8 cellular contexts compared by ENCODE assay signal in the genomic region with DNA sequence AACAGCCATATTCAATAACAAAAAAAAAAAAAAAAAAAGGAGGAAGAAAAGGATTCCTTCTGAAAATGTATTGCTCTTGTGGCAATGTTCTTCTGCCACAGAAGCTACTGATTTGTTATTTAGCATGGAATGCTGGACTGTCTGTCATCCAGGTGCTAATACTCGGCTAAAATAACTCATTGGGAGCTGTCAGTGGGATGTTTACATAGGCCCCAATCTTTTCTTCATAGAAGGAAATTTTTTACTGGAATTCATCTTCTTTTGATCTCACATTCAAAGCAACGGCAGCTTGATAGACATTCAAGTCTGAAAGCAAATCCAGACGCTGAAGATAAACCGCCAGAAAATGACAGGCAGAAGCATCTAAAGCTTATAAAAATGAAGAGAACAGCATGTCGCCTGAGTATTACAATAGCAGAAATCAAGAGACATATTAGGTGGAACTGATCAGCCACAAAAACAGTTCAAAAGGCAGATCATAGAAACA.
DNase-seq lines count a peak whose midpoint lies in the region; ATAC-seq, FAIRE-seq and TF ChIP-seq lines count a peak whose summit lies in the region.

No MANE protein-coding gene starts in this region.

- ATAC-seq in gastrocnemius medialis = no peak

- peak in 1 of 2 experiments; percentile 36 for DNase-seq in Caco-2
- no peak for DNase-seq in Peyer's patch
- no peak for DNase-seq in epithelial cell of prostate (ENCODE audit: low read depth, low spot score)
- no peak for DNase-seq in gastrocnemius medialis
- no peak for DNase-seq in NCI-H82 (lab: John Stamatoyannopoulos, UW)
- no peak for DNase-seq in NCI-H2196 treated with DMSO at 0.1 percent for 48 hours (lab: John Stamatoyannopoulos, UW; ENCODE audit: unreplicated experiment)
- DNase-seq in foreskin melanocyte = no peak
- no peak for DNase-seq in HTR-8/SVneo (ENCODE audit: insufficient read length, low spot score)

- in situ Hi-C loops in gastrocnemius medialis (cut with MboI; ENCODE audit: low sequenced_read_pairs in 4 of 4) = loop anchor here in 1 of 4 donors (25.0 kb wide), 1 partner anchor 456 kb away; the partner anchor contains the start of gene FOXP1

- FAIRE-seq in HTR-8/SVneo (lab: Jason Lieb, UNC) = no peak

- POLR2A ChIA-PET in Caco-2 (lab: Charles Lee) = interaction anchor here (0.6 to 1.4 kb wide), 5 partner anchors 10 to 179 kb away, joined by 3 to 7 read pairs (median 5); no protein-coding TSS in a partner anchor

- CTCF ChIA-PET in Caco-2 (lab: Charles Lee) = interaction anchor here (0.6 kb wide), 1 partner anchor 45 kb away, joined by 4 read pairs; no protein-coding TSS in a partner anchor

- H3K36me3 Mint-ChIP-seq in Caco-2 (ENCODE audit: insufficient read depth, unreplicated experiment) = peaks cover 8% of the 10 kb centered on the region

- H3K27me3 ChIP-seq in Caco-2 (replicated peaks; ENCODE audit: control insufficient read depth, insufficient read depth, low read length) (no peaks in the 10 kb centered on the region), Peyer's patch (no peaks in the 10 kb centered on the region), gastrocnemius medialis (no peaks in the 10 kb centered on the region)

- H3K9me3 ChIP-seq in Caco-2 = no peaks in the 10 kb centered on the region
- no peaks in the 10 kb centered on the region for H3K9me3 ChIP-seq in Peyer's patch
- no peaks in the 10 kb centered on the region for H3K9me3 ChIP-seq in gastrocnemius medialis

- peak overlapping the region; percentile 85 to 93 (median 89) for H3K27ac ChIP-seq in Peyer's patch
- H3K27ac ChIP-seq in epithelial cell of prostate = peak overlapping the region; percentile 59
- peak overlapping the region; percentile 61 to 78 (median 71) for H3K27ac ChIP-seq in gastrocnemius medialis

- intact Hi-C loops in Caco-2 (cut with micrococcal nuclease; ENCODE audit: unreplicated experiment) = loop anchor here (1.0 to 2.0 kb wide), 8 partner anchors 22 to 173 kb away; no protein-coding TSS in a partner anchor
- intact Hi-C loops in gastrocnemius medialis (cut with DNase I; ENCODE audit: low total_unique reads) = loop anchor here (5.0 kb wide), 1 partner anchor 64 kb away; no protein-coding TSS in a partner anchor

- H3K27ac Mint-ChIP-seq in Caco-2 (ENCODE audit: unreplicated experiment) = peak overlapping the region; percentile 83

- no TSS peak for BruUV-seq in Caco-2 (replicated peaks; lab: Mats Ljungman, UMichigan)

- H3K4me3 Mint-ChIP-seq in Caco-2 (ENCODE audit: unreplicated experiment) = peak overlapping the region; percentile 94

- H3K9me3 Mint-ChIP-seq in Caco-2 (ENCODE audit: unreplicated experiment) = no peaks in the 10 kb centered on the region

- H3K27me3 Mint-ChIP-seq in Caco-2 (ENCODE audit: insufficient read depth, unreplicated experiment) = no peaks in the 10 kb centered on the region

- H3K4me3 ChIP-seq in Caco-2 (ENCODE audit: low read depth, low read length) = no peak overlapping the region; the same call in 1 of the 2 replicates
- H3K4me3 ChIP-seq in Peyer's patch = peak overlapping the region in 1 of 4 donors; percentile 62
- H3K4me3 ChIP-seq in gastrocnemius medialis = peak overlapping the region in 2 of 4 donors; percentile 57 to 69

- TF ChIP-seq POLR2A in Peyer's patch (IDR thresholded peaks at IDR 0.05) (no peak), gastrocnemius medialis (IDR thresholded peaks at IDR 0.05) (no peak)

- H3K36me3 ChIP-seq in Caco-2 (ENCODE audit: control insufficient read depth, insufficient read depth, low read length) = no peaks in the 10 kb centered on the region; the same call in 1 of the 2 replicates
- no peaks in the 10 kb centered on the region for H3K36me3 ChIP-seq in Peyer's patch
- no peaks in the 10 kb centered on the region for H3K36me3 ChIP-seq in gastrocnemius medialis

- H3K4me1 ChIP-seq in Caco-2 (peaks cover 67% of the 10 kb centered on the region), Peyer's patch (peaks cover 0 to 68% (median 17%) of the 10 kb centered on the region in 4 donors), gastrocnemius medialis (peaks cover 52 to 58% of the 10 kb centered on the region in 2 donors)

- H3K4me1 Mint-ChIP-seq in Caco-2 (ENCODE audit: low read depth, unreplicated experiment) = peaks cover 37% of the 10 kb centered on the region

- no peak for TF ChIP-seq CTCF in Caco-2 (IDR thresholded peaks at IDR 0.05; ENCODE audit: insufficient read depth in 1 of 2, low read depth in 1 of 2, low read length in 1 of 2, severe bottlenecking in 1 of 2, unreplicated experiment in 1 of 2)
- no peak for TF ChIP-seq CTCF in Peyer's patch (IDR thresholded peaks at IDR 0.05)
- TF ChIP-seq CTCF in gastrocnemius medialis (IDR thresholded peaks at IDR 0.05 in 4 of 5, conservative IDR thresholded peaks at IDR 0.05 in 1 of 5) = no peak
